Comparison of ENCODE assay signal across 8 cellular contexts in the genomic region with DNA sequence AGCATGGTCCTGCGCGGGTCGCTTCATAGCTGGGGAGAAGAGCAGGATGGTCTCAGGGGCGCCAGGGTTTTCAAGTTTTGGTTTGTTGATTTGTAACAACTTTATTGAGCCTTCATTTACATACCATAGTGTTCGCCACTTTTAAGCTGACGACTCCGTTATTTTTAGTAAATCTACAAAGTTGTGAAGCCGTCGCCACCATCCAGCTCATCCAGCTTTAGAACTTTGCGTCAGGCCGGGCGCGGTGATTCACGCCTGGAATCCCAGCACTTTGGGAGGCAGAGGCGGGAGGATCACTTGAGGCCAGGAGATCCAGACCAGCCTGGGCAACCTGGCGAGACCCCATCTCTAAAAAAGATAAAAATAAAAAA. TPM values are rescaled to one million over a fixed set of nuclear protein-coding genes. Genes with fewer than 3 reads are reported as not detected.
DNase-seq lines count a peak whose midpoint lies in the region; ATAC-seq, FAIRE-seq and TF ChIP-seq lines count a peak whose summit lies in the region.

No MANE protein-coding gene starts in this region.

- H3K4me2 ChIP-seq in KMS-11: peak overlapping the region; percentile 94

- H3K27ac Mint-ChIP-seq in brain: peak overlapping the region; percentile 93 to 97 (median 95)

- H3K36me3 ChIP-seq in KMS-11 (ENCODE audit: insufficient read depth): no peaks in the 10 kb centered on the region
- peaks cover 12% of the 10 kb centered on the region for H3K36me3 ChIP-seq in lower lobe of right lung
- H3K36me3 ChIP-seq in thoracic aorta: no peaks in the 10 kb centered on the region

- no peak overlapping the region for H3K4me3 ChIP-seq in KMS-11 (IDR thresholded peaks at IDR 0.05; ENCODE audit: insufficient read depth, low read depth, low read length)
- H3K4me3 ChIP-seq in lower lobe of right lung: peak overlapping the region; percentile 74
- peak overlapping the region; percentile 84 for H3K4me3 ChIP-seq in thoracic aorta

- H3K9me3 Mint-ChIP-seq in brain: no peaks in the 10 kb centered on the region

- H3K4me1 ChIP-seq in KMS-11 (ENCODE audit: low read depth, poor library complexity, severe bottlenecking): peaks cover 5% of the 10 kb centered on the region
- peaks cover 14% of the 10 kb centered on the region for H3K4me1 ChIP-seq in lower lobe of right lung
- H3K4me1 ChIP-seq in thoracic aorta (ENCODE audit: control insufficient read depth in 1 of 2, low read depth in 2 of 2): peaks cover 0 to 17% of the 10 kb centered on the region in 2 donors

- H3K4me3 Mint-ChIP-seq in brain: peak overlapping the region; percentile 94 to 98 (median 97)

- H2AFZ ChIP-seq in KMS-11 (ENCODE audit: low read depth): peak overlapping the region; percentile 64; the same call in 1 of the 2 replicates

- no peaks in the 10 kb centered on the region for H4K20me1 ChIP-seq in KMS-11 (ENCODE audit: insufficient read depth)

- intact Hi-C loops in lower lobe of right lung (cut with DNase I): no loop called here

- H3K9ac ChIP-seq in KMS-11: no peak overlapping the region; the same call in 1 of the 2 replicates

- H3K36me3 Mint-ChIP-seq in brain: peaks cover 14% of the 10 kb centered on the region

- no peak overlapping the region for H3K27ac ChIP-seq in KMS-11
- peak overlapping the region; percentile 59 for H3K27ac ChIP-seq in lower lobe of right lung
- peak overlapping the region; percentile 54 to 75 for H3K27ac ChIP-seq in thoracic aorta

- H3K9me3 ChIP-seq in lower lobe of right lung (no peaks in the 10 kb centered on the region), thoracic aorta (no peaks in the 10 kb centered on the region)

- ATAC-seq in lower lobe of right lung (peak in 1 of 2 donors; percentile 1), thoracic aorta (ENCODE audit: insufficient number of reproducible peaks, low FRiP score, low read depth) (no peak)

- peaks cover 30% of the 10 kb centered on the region for H3K4me1 Mint-ChIP-seq in brain

- no peaks in the 10 kb centered on the region for H3K79me2 ChIP-seq in KMS-11 (ENCODE audit: insufficient read depth, low read depth)

- TF ChIP-seq POLR2A in GM12892 (IDR thresholded peaks at IDR 0.05; ENCODE audit: low read depth, low read length): no peak

- no peak for FAIRE-seq in GM12892 (lab: Jason Lieb, UNC)

- H3K27me3 ChIP-seq in KMS-11 (ENCODE audit: insufficient read depth, low read depth) (no peaks in the 10 kb centered on the region), lower lobe of right lung (ENCODE audit: low read depth) (no peaks in the 10 kb centered on the region), thoracic aorta (replicated peaks; ENCODE audit: insufficient read depth) (no peaks in the 10 kb centered on the region)

- TF ChIP-seq CTCF in KMS-11 (conservative IDR thresholded peaks at IDR 0.05; ENCODE audit: low read depth, low read length) (no peak), brain (conservative IDR thresholded peaks at IDR 0.05) (no peak), lower lobe of right lung (IDR thresholded peaks at IDR 0.05) (no peak), thoracic aorta (IDR thresholded peaks at IDR 0.05) (no peak)

- H3K27me3 Mint-ChIP-seq in brain: peaks cover 3% of the 10 kb centered on the region

- DNase-seq in AG20443 (ENCODE audit: low spot score) (peak; percentile 37), lower lobe of right lung (no peak), thoracic aorta (ENCODE audit: low spot score) (peak; percentile 20), GM12892 (ENCODE audit: insufficient read length) (no peak), AML-193 (lab: John Stamatoyannopoulos, UW) (no peak), NCI-H82 (lab: John Stamatoyannopoulos, UW) (no peak)

RNA-seq across cellular contexts. Expression of gene C19orf44, which starts 0.4 kb away (rescaled TPM):
- 3.2 TPM for polyA plus RNA-seq in brain (ENCODE audit: insufficient read depth, low read depth, low replicate concordance)
- total RNA-seq in lower lobe of right lung (6.6 TPM), thoracic aorta (1 to 10 TPM; 4.9 to 6.1 TPM)
- polyA plus RNA-seq in GM12892 (2012; ENCODE audit: missing spikeins): 2.4 TPM

RNA-seq across cellular contexts. Expression of gene CALR3, which starts 0.6 kb away (rescaled TPM):
- not detected for polyA plus RNA-seq in brain (ENCODE audit: insufficient read depth, low read depth, low replicate concordance)
- total RNA-seq in lower lobe of right lung: not detected
- total RNA-seq in thoracic aorta: not detected
- not detected for polyA plus RNA-seq in GM12892 (2012; ENCODE audit: missing spikeins)

RNA-seq across cellular contexts. Expression of gene EPS15L1, which starts 24.8 kb away (rescaled TPM):
- polyA plus RNA-seq in brain (ENCODE audit: insufficient read depth, low read depth, low replicate concordance): 34.6 TPM
- 40.3 TPM for total RNA-seq in lower lobe of right lung
- total RNA-seq in thoracic aorta: 10 to 100 TPM; 13.7 to 31.7 TPM
- 24.6 TPM for polyA plus RNA-seq in GM12892 (2012; ENCODE audit: missing spikeins)

RNA-seq across cellular contexts. Expression of gene CHERP, which starts 45.6 kb away (rescaled TPM):
- 32.9 TPM for polyA plus RNA-seq in brain (ENCODE audit: insufficient read depth, low read depth, low replicate concordance)
- total RNA-seq in lower lobe of right lung (35.4 TPM), thoracic aorta (10 to 100 TPM in 1 of 2 donors, 1 to 10 TPM in 1; 9.3 to 18.4 TPM)
- polyA plus RNA-seq in GM12892 (2012; ENCODE audit: missing spikeins): 11.0 TPM

Comparison
In these comparisons a context has a peak if more than half of its experiments do, and no peak if none do; other contexts are left out.
1. DNase-seq: peak in AG20443 (single experiment) and thoracic aorta (single experiment); none in lower lobe of right lung (single experiment), GM12892 (single experiment), AML-193 (0 of 2) and NCI-H82 (single experiment).